26 cellular contexts compared by ENCODE assay signal in genomic region chr9:127850286-127850830, GRCh38. TPM values are rescaled to one million over a fixed set of nuclear protein-coding genes. Genes with fewer than 3 reads are reported as not detected.
A peak's percentile ranks its signal among the peaks of the same experiment; 100 is the strongest.
DNase-seq lines count a peak whose midpoint lies in the region; ATAC-seq and TF ChIP-seq lines count a peak whose summit lies in the region.
"Had no signal": no experiment of that assay in that cellular context is flagged by ENCODE, and none has a peak within 500 bp of the region (broad histone marks: within the 10 kb centered on the region; RNA-seq: fewer than 3 reads in every experiment).

No MANE protein-coding gene starts in this region.

- peaks cover 38% of the 10 kb centered on the region for H3K36me3 ChIP-seq in ACC112 (ENCODE audit: insufficient read depth, low read length)
- peaks cover 0 to 10% of the 10 kb centered on the region in 2 donors for H3K36me3 ChIP-seq in lung (ENCODE audit: control insufficient read depth in 2 of 2, insufficient read depth in 2 of 2, low read length in 2 of 2)
- peaks cover 32% of the 10 kb centered on the region for H3K36me3 ChIP-seq in skeletal muscle satellite cell (ENCODE audit: insufficient read depth, low read length)

- H3K27me3 Mint-ChIP-seq in WTC11 (ENCODE audit: low read depth) = no peaks in the 10 kb centered on the region
- H3K27me3 Mint-ChIP-seq: activated CD4-positive, alpha-beta T cell treated with anti-CD3 and anti-CD28 coated beads, Interleukin-2, amount 10 ng/mL, durations not matched to agents 24 days and 14 days had no signal

- H3K27ac ChIP-seq in ACC112 (ENCODE audit: low read depth, low read length) = no peak overlapping the region
- peak overlapping the region; percentile 46 to 85 for H3K27ac ChIP-seq in lung (ENCODE audit: low read depth in 1 of 2, low read length in 1 of 2)

- no peak overlapping the region for H3K4me3 Mint-ChIP-seq in WTC11
- H3K4me3 Mint-ChIP-seq: activated CD4-positive, alpha-beta T cell treated with anti-CD3 and anti-CD28 coated beads, Interleukin-2, amount 10 ng/mL, durations not matched to agents 24 days and 14 days; activated T-helper 1 cell treated with anti-CD3 and anti-CD28 coated beads, Interleukin-12 subunit alpha, Interleukin-12 subunit beta, Interleukin-2, Interleukin-4 antibody, amounts not matched to agents 30 ng/mL and 10 ng/mL and 1 ng/mL, durations not matched to agents 14 hours and 24 hours and 36 hours; CD14-positive monocyte; natural killer cell had no signal

- H3K9me3 Mint-ChIP-seq in WTC11 = peaks cover 16% of the 10 kb centered on the region

- no peak overlapping the region for H3K9ac ChIP-seq in skeletal muscle satellite cell (ENCODE audit: low read depth, low read length)
- H3K9ac ChIP-seq: SK-N-SH had no signal

- H3K27me3 ChIP-seq in ACC112 (ENCODE audit: insufficient read depth, low read length) = no peaks in the 10 kb centered on the region
- H3K27me3 ChIP-seq in lung (ENCODE audit: control insufficient read depth, insufficient read depth) = no peaks in the 10 kb centered on the region
- no peaks in the 10 kb centered on the region for H3K27me3 ChIP-seq in skeletal muscle satellite cell (ENCODE audit: control insufficient read depth, insufficient read depth, low read length)

- peak overlapping the region; percentile 14; the same call in 1 of the 2 replicates for H3K27ac Mint-ChIP-seq in WTC11
- H3K27ac Mint-ChIP-seq: activated CD4-positive, alpha-beta T cell treated with anti-CD3 and anti-CD28 coated beads, Interleukin-2, amount 10 ng/mL, durations not matched to agents 24 days and 14 days; activated naive CD4-positive, alpha-beta T cell treated with anti-CD3 and anti-CD28 coated beads, Interleukin-2, amount 50 U/mL, for 72 hours; activated T-helper 1 cell treated with anti-CD3 and anti-CD28 coated beads, Interleukin-12 subunit alpha, Interleukin-12 subunit beta, Interleukin-2, Interleukin-4 antibody, amounts not matched to agents 30 ng/mL and 10 ng/mL and 1 ng/mL, durations not matched to agents 14 hours and 24 hours and 36 hours; CD14-positive monocyte had no signal

- H3K4me3 ChIP-seq in ACC112 (ENCODE audit: low read depth, low read length) = peak overlapping the region; percentile 96; the same call in 1 of the 2 replicates
- H3K4me3 ChIP-seq in lung = peak overlapping the region; percentile 18
- H3K4me3 ChIP-seq in skeletal muscle satellite cell (ENCODE audit: low read length) = no peak overlapping the region

- H3K4me1 ChIP-seq in ACC112 (ENCODE audit: control insufficient read depth, insufficient read depth, low read length, unreplicated experiment) (peaks cover 39% of the 10 kb centered on the region), lung (ENCODE audit: control insufficient read depth in 2 of 2, insufficient read depth in 2 of 2, low read length in 2 of 2) (peaks cover 0 to 14% of the 10 kb centered on the region in 2 donors), skeletal muscle satellite cell (ENCODE audit: control insufficient read depth, insufficient read depth, low read length) (peaks cover 60% of the 10 kb centered on the region)

- POLR2A ChIA-PET in WTC11 (lab: Charles Lee) = no interaction called here

- peaks cover 12% of the 10 kb centered on the region for H3K36me3 Mint-ChIP-seq in WTC11

- 76 to 84% methylated on average over 16 to 17 of the region's 17 CpGs for WGBS in lung, 2 donors

- peaks cover 0 to 4% of the 10 kb centered on the region in 2 donors for H3K9me3 ChIP-seq in lung (ENCODE audit: control insufficient read depth in 2 of 2, insufficient read depth in 1 of 2, low read length in 1 of 2)
- H3K9me3 ChIP-seq in skeletal muscle satellite cell (replicated peaks; ENCODE audit: low read length) = peaks cover 9% of the 10 kb centered on the region

- CTCF ChIA-PET in WTC11 (lab: Charles Lee) = interaction anchor here (8.1 kb wide), 1 partner anchor 19 kb away, joined by 79 read pairs; no protein-coding TSS in a partner anchor

- peak overlapping the region; percentile 15 for H3K4me2 ChIP-seq in skeletal muscle satellite cell (ENCODE audit: low read length)
- H3K4me2 ChIP-seq: SK-N-SH had no signal

- ATAC-seq in WTC11 (no peak), lung (ENCODE audit: insufficient read depth, low FRiP score) (no peak), GM18867 (IDR thresholded peaks at IDR 0.05; ENCODE audit: unreplicated experiment) (no peak), HG02678 (IDR thresholded peaks at IDR 0.05; ENCODE audit: unreplicated experiment) (no peak)
- ATAC-seq: activated naive CD4-positive, alpha-beta T cell treated with anti-CD3 and anti-CD28 coated beads, Interleukin-2, amount 50 U/mL, for 72 hours; natural killer cell had no signal

- peaks cover 99% of the 10 kb centered on the region for H3K79me2 ChIP-seq in ACC112 (ENCODE audit: control insufficient read depth, insufficient read depth, low read length, unreplicated experiment)

- peaks cover 6% of the 10 kb centered on the region for H3K4me1 Mint-ChIP-seq in WTC11

- no peak overlapping the region for H2AFZ ChIP-seq in ACC112 (ENCODE audit: low read length, unreplicated experiment)

- DNase-seq in WTC11 (ENCODE audit: low spot score) = no peak
- DNase-seq in lung (ENCODE audit: low spot score) = no peak
- DNase-seq in T1000 (lab: John Stamatoyannopoulos, UW) = no peak
- no peak for DNase-seq in activated naive CD4-positive, alpha-beta T cell (lab: John Stamatoyannopoulos, UW)
- DNase-seq: activated CD4-positive, alpha-beta T cell treated with anti-CD3 and anti-CD28 coated beads, Interleukin-2, amount 10 ng/mL, durations not matched to agents 24 days and 14 days; aorta; Calu3; central memory CD4-positive, alpha-beta T cell; DND-41; glutamatergic neuron; Kasumi-1; kidney glomerular epithelial cell; midbrain; natural killer cell; NCI-H187; NCI-H69; posterior cingulate gyrus; SK-N-SH; stimulated activated CD4-positive, alpha-beta T cell treated with anti-CD3 and anti-CD28 coated beads, Interleukin-1b, Interleukin-23, amount 100 ng/mL, for 48 hours had no signal

- no peak for TF ChIP-seq CTCF in WTC11 (IDR thresholded peaks at IDR 0.05)
- TF ChIP-seq CTCF in lung (IDR thresholded peaks at IDR 0.05; ENCODE audit: control extremely low read depth, extremely low read depth) = no peak

TF ChIP-seq in WTC11, 78 proteins besides CTCF, POLR2A, EP300 and RAD21 (continues in another document):
- TF ChIP-seq SP1 (CRISPR knock-in tag; conservative IDR thresholded peaks at IDR 0.05) (no peak), ERG (CRISPR knock-in tag; IDR thresholded peaks at IDR 0.05) (no peak), TCF7 (CRISPR knock-in tag; IDR thresholded peaks at IDR 0.05; ENCODE audit: low read depth) (no peak), AR (CRISPR knock-in tag; IDR thresholded peaks at IDR 0.05) (no peak), NR2C2 (CRISPR knock-in tag; IDR thresholded peaks at IDR 0.05) (no peak)

RNA-seq across cellular contexts. Expression of gene ENG, which starts 4.1 kb away (rescaled TPM):
- total RNA-seq in WTC11 (2021) (3.7 to 4.4 TPM (median 4.2 TPM) in 3 replicates), lung (100 to 1,000 TPM in 1 of 2 donors, 10 to 100 TPM in 1; 41.1 to 182 TPM)
- polyA plus RNA-seq in lung = 100 to 1,000 TPM in 1 of 2 donors, 10 to 100 TPM in 1; 80.7 to 317 TPM
- total RNA-seq in skeletal muscle satellite cell (2012; rRNA removed) = 33.7 and 39.1 TPM in 2 replicates
- total RNA-seq: Calu3 had no signal

RNA-seq across cellular contexts. Expression of gene AK1, which starts 27.1 kb away (rescaled TPM):
- 27.5 to 34.9 TPM (median 34.4 TPM) in 3 replicates for total RNA-seq in WTC11 (2021)
- total RNA-seq in lung = 100 to 1,000 TPM in 1 of 2 donors, 10 to 100 TPM in 1; 72.3 to 154 TPM
- 100 to 1,000 TPM in 1 of 2 donors, 10 to 100 TPM in 1; 63.8 to 386 TPM for polyA plus RNA-seq in lung
- 28.9 and 41.9 TPM in 2 replicates for total RNA-seq in skeletal muscle satellite cell (2012; rRNA removed)
- polyA plus RNA-seq: CD14-positive monocyte had no signal

RNA-seq across cellular contexts. Expression of gene FPGS, which starts 47.7 kb away (rescaled TPM):
- total RNA-seq in WTC11 (2021) (67.7 to 81.7 TPM (median 69.3 TPM) in 3 replicates), lung (100 to 1,000 TPM in 1 of 2 donors, 10 to 100 TPM in 1; 42.5 to 115 TPM)
- 10 to 100 TPM; 89.6 to 97.6 TPM for polyA plus RNA-seq in lung
- total RNA-seq in skeletal muscle satellite cell (2012; rRNA removed) = 90.8 and 94.6 TPM in 2 replicates

RNA-seq across cellular contexts. Expression of gene ST6GALNAC6, which starts 49.0 kb away (rescaled TPM):
- total RNA-seq in WTC11 (2021) = 45.1 to 47.5 TPM (median 45.3 TPM) in 3 replicates
- total RNA-seq in lung = 10 to 100 TPM; 28.3 to 51.9 TPM
- polyA plus RNA-seq in lung = 10 to 100 TPM; 45.3 to 59.8 TPM
- total RNA-seq in skeletal muscle satellite cell (2012; rRNA removed) = 29.7 and 42.2 TPM in 2 replicates
